Comparison of ENCODE assay signal across 1 cellular context in the genomic region with DNA sequence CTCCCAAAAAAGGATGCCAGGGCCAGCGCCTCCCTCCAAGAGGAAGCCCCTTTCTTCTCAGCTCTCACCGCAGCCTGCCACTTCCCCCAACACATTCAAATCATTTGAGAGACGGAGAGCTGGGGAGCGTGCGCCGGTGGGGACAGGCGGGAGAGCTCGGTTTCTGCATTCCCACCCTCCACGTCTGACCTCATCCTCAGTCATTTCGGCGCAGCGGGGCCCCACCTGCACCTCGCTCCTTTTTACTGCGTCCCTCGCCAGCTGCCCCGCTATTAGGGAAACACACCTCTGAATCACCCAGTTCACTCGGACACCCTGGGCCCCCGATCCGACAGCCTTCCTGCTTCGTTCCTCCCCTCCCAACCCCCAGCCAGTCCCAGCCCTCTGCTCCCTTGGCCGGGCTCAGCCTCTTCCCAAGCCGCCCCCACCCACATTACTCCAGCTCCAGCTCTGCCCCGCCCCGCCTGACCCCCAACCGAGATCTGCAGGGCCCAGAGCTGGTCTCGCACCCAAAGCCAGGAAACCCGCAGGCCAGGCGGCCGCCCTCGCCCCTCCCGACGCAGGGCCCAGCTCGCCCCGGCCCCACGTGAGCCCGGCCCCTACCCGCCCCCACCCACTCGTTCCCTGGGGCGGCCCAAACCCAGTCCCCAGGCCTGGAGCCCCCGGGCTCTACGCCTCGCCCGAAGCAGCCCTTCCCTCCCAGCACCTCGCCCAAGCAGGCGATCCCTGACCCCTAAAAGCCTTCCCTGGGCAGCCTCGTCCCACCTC.
A peak's percentile ranks its signal among the peaks of the same experiment; 100 is the strongest.
TF ChIP-seq lines count a peak whose summit lies in the region.

No MANE protein-coding gene starts in this region.

TF ChIP-seq in HepG2, 621 proteins besides CTCF, POLR2A, EP300 and RAD21 (continued from another document and continues in another):
- TF ChIP-seq, protein P1, sequence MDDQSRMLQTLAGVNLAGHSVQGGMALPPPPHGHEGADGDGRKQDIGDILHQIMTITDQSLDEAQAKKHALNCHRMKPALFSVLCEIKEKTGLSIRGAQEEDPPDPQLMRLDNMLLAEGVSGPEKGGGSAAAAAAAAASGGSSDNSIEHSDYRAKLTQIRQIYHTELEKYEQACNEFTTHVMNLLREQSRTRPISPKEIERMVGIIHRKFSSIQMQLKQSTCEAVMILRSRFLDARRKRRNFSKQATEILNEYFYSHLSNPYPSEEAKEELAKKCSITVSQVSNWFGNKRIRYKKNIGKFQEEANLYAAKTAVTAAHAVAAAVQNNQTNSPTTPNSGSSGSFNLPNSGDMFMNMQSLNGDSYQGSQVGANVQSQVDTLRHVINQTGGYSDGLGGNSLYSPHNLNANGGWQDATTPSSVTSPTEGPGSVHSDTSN (CRISPR knock-in tag; IDR thresholded peaks at IDR 0.05; ENCODE audit: borderline replicate concordance): no peak
- no peak for TF ChIP-seq ZNF205 (CRISPR knock-in tag; IDR thresholded peaks at IDR 0.05)
- TF ChIP-seq ATAD3A (CRISPR knock-in tag; IDR thresholded peaks at IDR 0.05): no peak
- TF ChIP-seq, protein P2, sequence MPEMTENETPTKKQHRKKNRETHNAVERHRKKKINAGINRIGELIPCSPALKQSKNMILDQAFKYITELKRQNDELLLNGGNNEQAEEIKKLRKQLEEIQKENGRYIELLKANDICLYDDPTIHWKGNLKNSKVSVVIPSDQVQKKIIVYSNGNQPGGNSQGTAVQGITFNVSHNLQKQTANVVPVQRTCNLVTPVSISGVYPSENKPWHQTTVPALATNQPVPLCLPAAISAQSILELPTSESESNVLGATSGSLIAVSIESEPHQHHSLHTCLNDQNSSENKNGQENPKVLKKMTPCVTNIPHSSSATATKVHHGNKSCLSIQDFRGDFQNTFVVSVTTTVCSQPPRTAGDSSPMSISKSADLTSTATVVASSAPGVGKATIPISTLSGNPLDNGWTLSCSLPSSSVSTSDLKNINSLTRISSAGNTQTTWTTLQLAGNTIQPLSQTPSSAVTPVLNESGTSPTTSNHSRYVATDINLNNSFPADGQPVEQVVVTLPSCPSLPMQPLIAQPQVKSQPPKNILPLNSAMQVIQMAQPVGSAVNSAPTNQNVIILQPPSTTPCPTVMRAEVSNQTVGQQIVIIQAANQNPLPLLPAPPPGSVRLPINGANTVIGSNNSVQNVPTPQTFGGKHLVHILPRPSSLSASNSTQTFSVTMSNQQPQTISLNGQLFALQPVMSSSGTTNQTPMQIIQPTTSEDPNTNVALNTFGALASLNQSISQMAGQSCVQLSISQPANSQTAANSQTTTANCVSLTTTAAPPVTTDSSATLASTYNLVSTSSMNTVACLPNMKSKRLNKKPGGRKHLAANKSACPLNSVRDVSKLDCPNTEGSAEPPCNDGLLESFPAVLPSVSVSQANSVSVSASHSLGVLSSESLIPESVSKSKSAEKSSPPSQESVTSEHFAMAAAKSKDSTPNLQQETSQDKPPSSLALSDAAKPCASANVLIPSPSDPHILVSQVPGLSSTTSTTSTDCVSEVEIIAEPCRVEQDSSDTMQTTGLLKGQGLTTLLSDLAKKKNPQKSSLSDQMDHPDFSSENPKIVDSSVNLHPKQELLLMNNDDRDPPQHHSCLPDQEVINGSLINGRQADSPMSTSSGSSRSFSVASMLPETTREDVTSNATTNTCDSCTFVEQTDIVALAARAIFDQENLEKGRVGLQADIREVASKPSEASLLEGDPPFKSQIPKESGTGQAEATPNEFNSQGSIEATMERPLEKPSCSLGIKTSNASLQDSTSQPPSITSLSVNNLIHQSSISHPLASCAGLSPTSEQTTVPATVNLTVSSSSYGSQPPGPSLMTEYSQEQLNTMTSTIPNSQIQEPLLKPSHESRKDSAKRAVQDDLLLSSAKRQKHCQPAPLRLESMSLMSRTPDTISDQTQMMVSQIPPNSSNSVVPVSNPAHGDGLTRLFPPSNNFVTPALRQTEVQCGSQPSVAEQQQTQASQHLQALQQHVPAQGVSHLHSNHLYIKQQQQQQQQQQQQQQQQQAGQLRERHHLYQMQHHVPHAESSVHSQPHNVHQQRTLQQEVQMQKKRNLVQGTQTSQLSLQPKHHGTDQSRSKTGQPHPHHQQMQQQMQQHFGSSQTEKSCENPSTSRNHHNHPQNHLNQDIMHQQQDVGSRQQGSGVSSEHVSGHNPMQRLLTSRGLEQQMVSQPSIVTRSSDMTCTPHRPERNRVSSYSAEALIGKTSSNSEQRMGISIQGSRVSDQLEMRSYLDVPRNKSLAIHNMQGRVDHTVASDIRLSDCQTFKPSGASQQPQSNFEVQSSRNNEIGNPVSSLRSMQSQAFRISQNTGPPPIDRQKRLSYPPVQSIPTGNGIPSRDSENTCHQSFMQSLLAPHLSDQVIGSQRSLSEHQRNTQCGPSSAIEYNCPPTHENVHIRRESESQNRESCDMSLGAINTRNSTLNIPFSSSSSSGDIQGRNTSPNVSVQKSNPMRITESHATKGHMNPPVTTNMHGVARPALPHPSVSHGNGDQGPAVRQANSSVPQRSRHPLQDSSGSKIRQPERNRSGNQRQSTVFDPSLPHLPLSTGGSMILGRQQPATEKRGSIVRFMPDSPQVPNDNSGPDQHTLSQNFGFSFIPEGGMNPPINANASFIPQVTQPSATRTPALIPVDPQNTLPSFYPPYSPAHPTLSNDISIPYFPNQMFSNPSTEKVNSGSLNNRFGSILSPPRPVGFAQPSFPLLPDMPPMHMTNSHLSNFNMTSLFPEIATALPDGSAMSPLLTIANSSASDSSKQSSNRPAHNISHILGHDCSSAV (CRISPR knock-in tag; IDR thresholded peaks at IDR 0.05; ENCODE audit: borderline replicate concordance): no peak
- no peak for TF ChIP-seq TBP (CRISPR knock-in tag; IDR thresholded peaks at IDR 0.05)
- no peak for TF ChIP-seq KDM1A (CRISPR knock-in tag; IDR thresholded peaks at IDR 0.05)
- TF ChIP-seq, protein P3, sequence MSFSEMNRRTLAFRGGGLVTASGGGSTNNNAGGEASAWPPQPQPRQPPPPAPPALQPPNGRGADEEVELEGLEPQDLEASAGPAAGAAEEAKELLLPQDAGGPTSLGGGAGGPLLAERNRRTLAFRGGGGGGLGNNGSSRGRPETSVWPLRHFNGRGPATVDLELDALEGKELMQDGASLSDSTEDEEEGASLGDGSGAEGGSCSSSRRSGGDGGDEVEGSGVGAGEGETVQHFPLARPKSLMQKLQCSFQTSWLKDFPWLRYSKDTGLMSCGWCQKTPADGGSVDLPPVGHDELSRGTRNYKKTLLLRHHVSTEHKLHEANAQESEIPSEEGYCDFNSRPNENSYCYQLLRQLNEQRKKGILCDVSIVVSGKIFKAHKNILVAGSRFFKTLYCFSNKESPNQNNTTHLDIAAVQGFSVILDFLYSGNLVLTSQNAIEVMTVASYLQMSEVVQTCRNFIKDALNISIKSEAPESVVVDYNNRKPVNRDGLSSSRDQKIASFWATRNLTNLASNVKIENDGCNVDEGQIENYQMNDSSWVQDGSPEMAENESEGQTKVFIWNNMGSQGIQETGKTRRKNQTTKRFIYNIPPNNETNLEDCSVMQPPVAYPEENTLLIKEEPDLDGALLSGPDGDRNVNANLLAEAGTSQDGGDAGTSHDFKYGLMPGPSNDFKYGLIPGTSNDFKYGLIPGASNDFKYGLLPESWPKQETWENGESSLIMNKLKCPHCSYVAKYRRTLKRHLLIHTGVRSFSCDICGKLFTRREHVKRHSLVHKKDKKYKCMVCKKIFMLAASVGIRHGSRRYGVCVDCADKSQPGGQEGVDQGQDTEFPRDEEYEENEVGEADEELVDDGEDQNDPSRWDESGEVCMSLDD (CRISPR knock-in tag; IDR thresholded peaks at IDR 0.05; ENCODE audit: borderline replicate concordance): no peak
- TF ChIP-seq, protein P4, sequence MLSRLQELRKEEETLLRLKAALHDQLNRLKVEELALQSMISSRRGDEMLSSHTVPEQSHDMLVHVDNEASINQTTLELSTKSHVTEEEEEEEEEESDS (CRISPR knock-in tag; IDR thresholded peaks at IDR 0.05; ENCODE audit: borderline replicate concordance): no peak
- TF ChIP-seq SRY (CRISPR knock-in tag; IDR thresholded peaks at IDR 0.05): no peak
- TF ChIP-seq, protein P5, sequence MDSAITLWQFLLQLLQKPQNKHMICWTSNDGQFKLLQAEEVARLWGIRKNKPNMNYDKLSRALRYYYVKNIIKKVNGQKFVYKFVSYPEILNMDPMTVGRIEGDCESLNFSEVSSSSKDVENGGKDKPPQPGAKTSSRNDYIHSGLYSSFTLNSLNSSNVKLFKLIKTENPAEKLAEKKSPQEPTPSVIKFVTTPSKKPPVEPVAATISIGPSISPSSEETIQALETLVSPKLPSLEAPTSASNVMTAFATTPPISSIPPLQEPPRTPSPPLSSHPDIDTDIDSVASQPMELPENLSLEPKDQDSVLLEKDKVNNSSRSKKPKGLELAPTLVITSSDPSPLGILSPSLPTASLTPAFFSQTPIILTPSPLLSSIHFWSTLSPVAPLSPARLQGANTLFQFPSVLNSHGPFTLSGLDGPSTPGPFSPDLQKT (CRISPR knock-in tag; IDR thresholded peaks at IDR 0.05; ENCODE audit: borderline replicate concordance): no peak
- no peak for TF ChIP-seq ZNF101 (CRISPR knock-in tag; IDR thresholded peaks at IDR 0.05; ENCODE audit: borderline replicate concordance, low read depth)
- TF ChIP-seq ZNF530 (CRISPR knock-in tag; IDR thresholded peaks at IDR 0.05; ENCODE audit: low read depth): no peak
- TF ChIP-seq KDM2A (CRISPR knock-in tag; IDR thresholded peaks at IDR 0.05; ENCODE audit: borderline replicate concordance, low read depth): no peak
- no peak for TF ChIP-seq FIP1L1 (IDR thresholded peaks at IDR 0.05; ENCODE audit: borderline replicate concordance, insufficient read depth, low read depth, low read length)
- TF ChIP-seq NPAS2 (CRISPR knock-in tag; IDR thresholded peaks at IDR 0.05; ENCODE audit: borderline replicate concordance): no peak
- TF ChIP-seq, protein P6, sequence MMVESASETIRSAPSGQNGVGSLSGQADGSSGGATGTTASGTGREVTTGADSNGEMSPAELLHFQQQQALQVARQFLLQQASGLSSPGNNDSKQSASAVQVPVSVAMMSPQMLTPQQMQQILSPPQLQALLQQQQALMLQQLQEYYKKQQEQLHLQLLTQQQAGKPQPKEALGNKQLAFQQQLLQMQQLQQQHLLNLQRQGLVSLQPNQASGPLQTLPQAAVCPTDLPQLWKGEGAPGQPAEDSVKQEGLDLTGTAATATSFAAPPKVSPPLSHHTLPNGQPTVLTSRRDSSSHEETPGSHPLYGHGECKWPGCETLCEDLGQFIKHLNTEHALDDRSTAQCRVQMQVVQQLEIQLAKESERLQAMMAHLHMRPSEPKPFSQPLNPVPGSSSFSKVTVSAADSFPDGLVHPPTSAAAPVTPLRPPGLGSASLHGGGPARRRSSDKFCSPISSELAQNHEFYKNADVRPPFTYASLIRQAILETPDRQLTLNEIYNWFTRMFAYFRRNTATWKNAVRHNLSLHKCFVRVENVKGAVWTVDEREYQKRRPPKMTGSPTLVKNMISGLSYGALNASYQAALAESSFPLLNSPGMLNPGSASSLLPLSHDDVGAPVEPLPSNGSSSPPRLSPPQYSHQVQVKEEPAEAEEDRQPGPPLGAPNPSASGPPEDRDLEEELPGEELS (CRISPR knock-in tag; IDR thresholded peaks at IDR 0.05): no peak
- TF ChIP-seq STAG1 (CRISPR knock-in tag; IDR thresholded peaks at IDR 0.05): 0 out of 2 replicates have a peak, but pooled peaks have one; percentile 9
- TF ChIP-seq, protein P7, sequence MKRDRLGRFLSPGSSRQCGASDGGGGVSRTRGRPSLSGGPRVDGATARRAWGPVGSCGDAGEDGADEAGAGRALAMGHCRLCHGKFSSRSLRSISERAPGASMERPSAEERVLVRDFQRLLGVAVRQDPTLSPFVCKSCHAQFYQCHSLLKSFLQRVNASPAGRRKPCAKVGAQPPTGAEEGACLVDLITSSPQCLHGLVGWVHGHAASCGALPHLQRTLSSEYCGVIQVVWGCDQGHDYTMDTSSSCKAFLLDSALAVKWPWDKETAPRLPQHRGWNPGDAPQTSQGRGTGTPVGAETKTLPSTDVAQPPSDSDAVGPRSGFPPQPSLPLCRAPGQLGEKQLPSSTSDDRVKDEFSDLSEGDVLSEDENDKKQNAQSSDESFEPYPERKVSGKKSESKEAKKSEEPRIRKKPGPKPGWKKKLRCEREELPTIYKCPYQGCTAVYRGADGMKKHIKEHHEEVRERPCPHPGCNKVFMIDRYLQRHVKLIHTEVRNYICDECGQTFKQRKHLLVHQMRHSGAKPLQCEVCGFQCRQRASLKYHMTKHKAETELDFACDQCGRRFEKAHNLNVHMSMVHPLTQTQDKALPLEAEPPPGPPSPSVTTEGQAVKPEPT (CRISPR knock-in tag; IDR thresholded peaks at IDR 0.05; ENCODE audit: low read depth): no peak
- TF ChIP-seq, protein P8, sequence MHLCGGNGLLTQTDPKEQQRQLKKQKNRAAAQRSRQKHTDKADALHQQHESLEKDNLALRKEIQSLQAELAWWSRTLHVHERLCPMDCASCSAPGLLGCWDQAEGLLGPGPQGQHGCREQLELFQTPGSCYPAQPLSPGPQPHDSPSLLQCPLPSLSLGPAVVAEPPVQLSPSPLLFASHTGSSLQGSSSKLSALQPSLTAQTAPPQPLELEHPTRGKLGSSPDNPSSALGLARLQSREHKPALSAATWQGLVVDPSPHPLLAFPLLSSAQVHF (CRISPR knock-in tag; IDR thresholded peaks at IDR 0.05): 0 out of 2 replicates have a peak, but pooled peaks have one; percentile 25
- TF ChIP-seq ZNF331 (CRISPR knock-in tag; IDR thresholded peaks at IDR 0.05): no peak
- no peak for TF ChIP-seq ZNF768 (CRISPR knock-in tag; IDR thresholded peaks at IDR 0.05)
- TF ChIP-seq, protein P9, sequence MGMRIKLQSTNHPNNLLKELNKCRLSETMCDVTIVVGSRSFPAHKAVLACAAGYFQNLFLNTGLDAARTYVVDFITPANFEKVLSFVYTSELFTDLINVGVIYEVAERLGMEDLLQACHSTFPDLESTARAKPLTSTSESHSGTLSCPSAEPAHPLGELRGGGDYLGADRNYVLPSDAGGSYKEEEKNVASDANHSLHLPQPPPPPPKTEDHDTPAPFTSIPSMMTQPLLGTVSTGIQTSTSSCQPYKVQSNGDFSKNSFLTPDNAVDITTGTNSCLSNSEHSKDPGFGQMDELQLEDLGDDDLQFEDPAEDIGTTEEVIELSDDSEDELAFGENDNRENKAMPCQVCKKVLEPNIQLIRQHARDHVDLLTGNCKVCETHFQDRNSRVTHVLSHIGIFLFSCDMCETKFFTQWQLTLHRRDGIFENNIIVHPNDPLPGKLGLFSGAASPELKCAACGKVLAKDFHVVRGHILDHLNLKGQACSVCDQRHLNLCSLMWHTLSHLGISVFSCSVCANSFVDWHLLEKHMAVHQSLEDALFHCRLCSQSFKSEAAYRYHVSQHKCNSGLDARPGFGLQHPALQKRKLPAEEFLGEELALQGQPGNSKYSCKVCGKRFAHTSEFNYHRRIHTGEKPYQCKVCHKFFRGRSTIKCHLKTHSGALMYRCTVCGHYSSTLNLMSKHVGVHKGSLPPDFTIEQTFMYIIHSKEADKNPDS (CRISPR knock-in tag; IDR thresholded peaks at IDR 0.05): no peak
- peak; percentile 77; the same call in 1 of the 2 replicates for TF ChIP-seq KMT2A (CRISPR knock-in tag; IDR thresholded peaks at IDR 0.05)
- TF ChIP-seq ZFP90 (CRISPR knock-in tag; IDR thresholded peaks at IDR 0.05; ENCODE audit: borderline replicate concordance): no peak
- no peak for TF ChIP-seq KAT2B (IDR thresholded peaks at IDR 0.05; ENCODE audit: borderline replicate concordance, low read depth, low read length)
- no peak for TF ChIP-seq DR1 (CRISPR knock-in tag; IDR thresholded peaks at IDR 0.05)
- TF ChIP-seq ZNF773 (CRISPR knock-in tag; IDR thresholded peaks at IDR 0.05; ENCODE audit: borderline replicate concordance): no peak
- TF ChIP-seq RBM22 (optimal IDR thresholded peaks at IDR 0.05; ENCODE audit: low read length): no peak
